8 cellular contexts compared by ENCODE assay signal in the genomic region with DNA sequence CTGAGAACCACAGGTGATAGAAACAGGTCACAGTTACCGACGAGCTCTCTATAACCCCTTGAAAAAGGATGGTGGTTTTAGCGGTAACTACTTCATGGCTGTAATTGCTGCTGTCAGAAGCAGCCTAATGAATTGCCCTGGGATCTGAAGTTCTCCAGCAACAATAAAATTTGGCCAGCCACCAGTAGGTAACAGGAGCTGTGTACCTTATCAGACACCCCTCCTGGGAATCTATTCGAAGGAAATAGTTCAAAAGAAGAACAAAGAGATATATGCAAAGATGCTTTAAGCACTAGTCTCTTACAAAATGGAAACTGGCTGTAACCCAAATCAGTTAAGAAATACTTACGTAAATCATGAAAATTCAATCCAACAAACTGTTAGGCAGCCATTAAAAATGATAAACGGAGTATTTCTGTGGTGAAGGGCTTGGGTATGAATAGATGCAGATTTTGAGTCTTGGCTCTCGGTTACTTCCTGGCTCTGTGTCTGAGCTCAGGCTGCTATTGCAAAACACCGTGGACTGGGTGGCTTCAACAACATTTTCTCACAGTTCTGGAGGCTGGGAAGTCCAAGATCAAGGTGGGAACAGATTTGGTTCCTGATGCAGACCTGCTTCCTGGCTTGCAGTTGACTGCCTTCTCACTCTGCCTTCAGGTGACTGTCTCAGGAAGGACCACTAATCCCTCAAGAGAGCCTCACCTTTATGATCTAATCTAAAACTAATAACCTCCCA. TPM values are rescaled to one million over a fixed set of nuclear protein-coding genes. Genes with fewer than 3 reads are reported as not detected.
DNase-seq lines count a peak whose midpoint lies in the region; ATAC-seq and TF ChIP-seq lines count a peak whose summit lies in the region.

No MANE protein-coding gene starts in this region.

- peaks cover 4% of the 10 kb centered on the region for H3K9me3 Mint-ChIP-seq in activated T-cell treated with anti-CD3 and anti-CD28 coated beads, Interleukin-2, amount 50 U/mL, for 4 hours

- no peak for TF ChIP-seq CTCF in HFF-Myc (IDR thresholded peaks at IDR 0.05; ENCODE audit: low read depth, low read length, missing control alignments)

- H3K9ac ChIP-seq in iPS-15b (ENCODE audit: low read depth, low read length): peak overlapping the region; percentile 18

- H3K4me3 Mint-ChIP-seq in activated T-cell treated with anti-CD3 and anti-CD28 coated beads, Interleukin-2, amount 50 U/mL, for 4 hours: peak overlapping the region; percentile 84

- H3K4me1 Mint-ChIP-seq in activated T-cell treated with anti-CD3 and anti-CD28 coated beads, Interleukin-2, amount 50 U/mL, for 4 hours (ENCODE audit: low read depth): peaks cover 37% of the 10 kb centered on the region

- DNase-seq in AG08395 (ENCODE audit: low spot score) (peak; percentile 48), HFF-Myc (ENCODE audit: extremely low read depth, low read depth) (no peak), activated gamma-delta T cell (lab: John Stamatoyannopoulos, UW) (no peak)
- no peak for DNase-seq in activated T-cell treated with anti-CD3 and anti-CD28 coated beads, Interleukin-2, amount 50 U/mL, for 4 hours
- DNase-seq in stimulated activated CD4-positive, alpha-beta T cell treated with anti-CD3 and anti-CD28 coated beads, Interleukin-12 subunit alpha, Interleukin-12 subunit beta, amount 100 ng/mL, for 4 hours: no peak

- no peaks in the 10 kb centered on the region for H3K27me3 ChIP-seq in iPS-15b (ENCODE audit: control insufficient read depth, insufficient read depth, low read length)
- H3K27me3 ChIP-seq in thymus (ENCODE audit: control insufficient read depth, insufficient read depth): no peaks in the 10 kb centered on the region

- no peak for ATAC-seq in activated T-cell treated with anti-CD3 and anti-CD28 coated beads, Interleukin-2, amount 50 U/mL, for 4 hours
- ATAC-seq in HG02678 (IDR thresholded peaks at IDR 0.05; ENCODE audit: unreplicated experiment): no peak

- H3K4me1 ChIP-seq in iPS-15b (ENCODE audit: control insufficient read depth, insufficient read depth, low read length) (peaks cover 9% of the 10 kb centered on the region), thymus (ENCODE audit: control insufficient read depth, insufficient read depth, low read length) (peaks cover 8% of the 10 kb centered on the region)

- peaks cover 4% of the 10 kb centered on the region for H3K36me3 Mint-ChIP-seq in activated T-cell treated with anti-CD3 and anti-CD28 coated beads, Interleukin-2, amount 50 U/mL, for 4 hours (ENCODE audit: insufficient read depth)

- peak overlapping the region; percentile 3 for H3K27ac ChIP-seq in thymus (ENCODE audit: low read depth)

- H3K4me3 ChIP-seq in HFF-Myc (replicated peaks; ENCODE audit: low read depth, low read length) (peak overlapping the region; percentile 56), iPS-15b (ENCODE audit: low read depth, low read length) (peak overlapping the region; percentile 66), thymus (ENCODE audit: low read length) (no peak overlapping the region)

- no peaks in the 10 kb centered on the region for H3K36me3 ChIP-seq in iPS-15b (ENCODE audit: control insufficient read depth, insufficient read depth, low read length)
- H3K36me3 ChIP-seq in thymus (ENCODE audit: control insufficient read depth, insufficient read depth): no peaks in the 10 kb centered on the region

- 68% methylated on average over 8 of the region's 8 CpGs for WGBS in thymus

- H3K9me3 ChIP-seq in iPS-15b (ENCODE audit: control insufficient read depth, insufficient read depth, low read length) (no peaks in the 10 kb centered on the region), thymus (ENCODE audit: control insufficient read depth) (no peaks in the 10 kb centered on the region)

- H3K27me3 Mint-ChIP-seq in activated T-cell treated with anti-CD3 and anti-CD28 coated beads, Interleukin-2, amount 50 U/mL, for 4 hours (ENCODE audit: low read depth): no peaks in the 10 kb centered on the region

RNA-seq across cellular contexts. Expression of gene MSRB2, which starts 1.6 kb away (rescaled TPM):
- 1 to 10 TPM in 2 of 3 donors, under 1 TPM in 1; 0.99 to 1.3 (median 1.1) TPM for total RNA-seq in activated T-cell treated with anti-CD3 and anti-CD28 coated beads, Interleukin-2, amount 50 U/mL, for 4 hours
- 26.2 TPM for polyA plus RNA-seq in thymus
